In the genomic region with DNA sequence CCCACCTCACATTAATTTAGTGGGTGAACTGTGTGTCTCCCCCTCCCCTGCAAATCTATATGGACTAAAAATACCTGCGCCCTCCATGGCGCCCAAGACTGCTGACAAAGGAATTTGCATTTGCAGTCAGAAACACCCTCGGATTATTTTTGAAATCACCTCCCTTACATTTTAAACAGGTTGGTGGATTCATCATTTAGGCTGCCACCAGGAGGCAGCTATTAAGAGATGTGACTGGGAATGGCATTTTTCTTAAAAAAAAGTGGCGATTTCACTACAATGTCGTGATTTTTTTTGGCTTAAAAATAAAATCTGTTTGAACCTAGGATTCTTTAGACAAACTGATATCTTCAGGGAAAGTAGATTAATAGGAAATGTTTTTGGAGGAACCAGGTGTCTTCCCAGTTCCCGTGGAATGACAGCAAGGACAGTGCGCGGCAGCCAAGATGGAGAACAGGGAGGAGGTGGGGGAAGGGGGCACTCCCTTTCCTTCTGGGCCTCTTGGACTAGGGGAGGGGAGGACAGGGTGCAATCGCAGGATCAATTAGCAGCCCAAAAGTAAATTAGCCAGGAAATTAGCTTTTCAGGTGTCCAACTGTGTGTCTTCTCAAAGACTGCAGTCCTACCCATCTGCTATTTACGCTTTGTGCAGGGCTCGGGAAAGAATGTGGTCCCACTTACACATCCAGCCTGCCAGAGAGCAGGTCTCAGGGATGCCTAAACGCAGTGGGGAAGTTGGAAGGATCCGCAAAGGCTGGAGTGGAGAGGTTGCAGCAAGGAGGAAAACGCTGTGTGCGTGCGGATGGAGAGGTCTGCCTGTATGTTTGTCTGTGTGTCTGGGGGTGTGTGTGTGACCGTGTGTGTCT, we compare ENCODE assay signal across 22 cellular contexts.
DNase-seq lines count a peak whose midpoint lies in the region; ATAC-seq, FAIRE-seq and TF ChIP-seq lines count a peak whose summit lies in the region.
"Had no signal": no experiment of that assay in that cellular context is flagged by ENCODE, and none has a peak within 500 bp of the region (broad histone marks: within the 10 kb centered on the region; RNA-seq: fewer than 3 reads in every experiment).

No MANE protein-coding gene starts in this region.

- H3K27me3 ChIP-seq in SK-N-SH (ENCODE audit: insufficient read depth) (no peaks in the 10 kb centered on the region), iPS-20b (ENCODE audit: insufficient read depth, low read length) (no peaks in the 10 kb centered on the region), pancreas (no peaks in the 10 kb centered on the region), left lung (no peaks in the 10 kb centered on the region)
- H3K27me3 ChIP-seq: BLaER1 treated with 17β-estradiol and CSF1 and Interleukin-3, amounts not matched to agents 10 nM and 100 nM; body of pancreas had no signal

- H3K4me2 ChIP-seq in SK-N-SH: no peak overlapping the region

- H3K4me3 ChIP-seq in SK-N-SH (ENCODE audit: low read depth in 2 of 2, low read length in 1 of 2) (no peak overlapping the region), iPS-20b (ENCODE audit: low read length) (no peak overlapping the region), pancreas (no peak overlapping the region), left lung (no peak overlapping the region)
- H3K4me3 ChIP-seq: BLaER1 treated with 17β-estradiol and CSF1 and Interleukin-3, amounts not matched to agents 10 nM and 100 nM; body of pancreas; GM12878; heart left ventricle; lower lobe of right lung had no signal

- no peaks in the 10 kb centered on the region for H3K79me2 ChIP-seq in SK-N-SH (ENCODE audit: insufficient read depth)

- POLR2A ChIA-PET in SK-N-SH (lab: Yijun Ruan, JAX): no interaction called here

- CTCF ChIA-PET in SK-N-SH (lab: Yijun Ruan, JAX): interaction anchor here (0.6 to 7.1 kb wide), 24 partner anchors 16 to 1195 kb away, joined by 3 to 79 read pairs (median 4); no protein-coding TSS in a partner anchor

- no peak overlapping the region for H3K27ac ChIP-seq in SK-N-SH (ENCODE audit: low read depth in 2 of 2, low read length in 1 of 2)
- H3K27ac ChIP-seq in iPS-20b (ENCODE audit: low read length): peak overlapping the region; percentile 40
- H3K27ac ChIP-seq in pancreas: no peak overlapping the region
- H3K27ac ChIP-seq in left lung: no peak overlapping the region
- H3K27ac ChIP-seq: BLaER1 treated with 17β-estradiol and CSF1 and Interleukin-3, amounts not matched to agents 10 nM and 100 nM; body of pancreas; heart left ventricle; lower lobe of right lung had no signal

- H3F3A ChIP-seq in SK-N-SH (replicated peaks; ENCODE audit: insufficient read depth): no peaks in the 10 kb centered on the region

- no peak overlapping the region for H2AFZ ChIP-seq in SK-N-SH (ENCODE audit: low read depth)

- intact Hi-C loops in pancreas (cut with DNase I) (loop anchor here in 2 of 3 donors (5.0 to 10.0 kb wide), 2 partner anchors 158 to 166 kb away; no protein-coding TSS in a partner anchor), left lung (cut with DNase I) (loop anchor here in 1 of 2 donors (10.0 kb wide), 1 partner anchor 258 kb away; no protein-coding TSS in a partner anchor)

- H3K9ac ChIP-seq in SK-N-SH (no peak overlapping the region), iPS-20b (ENCODE audit: low read depth, low read length) (peak overlapping the region; percentile 32; the same call in 1 of the 2 replicates)
- H3K9ac ChIP-seq: BLaER1 treated with 17β-estradiol and CSF1 and Interleukin-3, amounts not matched to agents 10 nM and 100 nM had no signal

- no peak for FAIRE-seq in pancreas (lab: Jason Lieb, UNC)
- FAIRE-seq: A204.1 had no signal

- WGBS in SK-N-SH (ENCODE audit: low lambda C conversion rate): 82% methylated on average over 17 of the region's 17 CpGs
- 62 to 70% methylated on average over 17 of the region's 17 CpGs for WGBS in pancreas, 2 donors

- no peak for TF ChIP-seq RAD21 in SK-N-SH (IDR thresholded peaks at IDR 0.05; ENCODE audit: low read length)

- DNase-seq in SK-N-SH: no peak
- peak; percentile 75 for DNase-seq in cerebellum (ENCODE audit: low spot score)
- DNase-seq in pancreas: no peak
- no peak for DNase-seq in left lung
- DNase-seq: activated CD8-positive, alpha-beta memory T cell treated with anti-CD3 and anti-CD28 coated beads for 24 hours; T-helper 9 cell had no signal

- no peaks in the 10 kb centered on the region for H3K9me2 ChIP-seq in SK-N-SH

- peaks cover 0 to 12% of the 10 kb centered on the region in 2 experiments; a peak in 2 of 4 replicates for H3K4me1 ChIP-seq in SK-N-SH (ENCODE audit: control insufficient read depth in 1 of 2, insufficient read depth in 2 of 2, low read depth in 1 of 2, low read length in 1 of 2)
- H3K4me1 ChIP-seq in iPS-20b (ENCODE audit: insufficient read depth, low read length): peaks cover 41% of the 10 kb centered on the region
- H3K4me1 ChIP-seq in pancreas: no peaks in the 10 kb centered on the region
- H3K4me1 ChIP-seq in left lung: no peaks in the 10 kb centered on the region
- H3K4me1 ChIP-seq: body of pancreas, heart left ventricle, lower lobe of right lung had no signal

- no peaks in the 10 kb centered on the region for H3K9me3 ChIP-seq in SK-N-SH
- no peaks in the 10 kb centered on the region for H3K9me3 ChIP-seq in iPS-20b (ENCODE audit: insufficient read depth, low read depth, low read length)
- no peaks in the 10 kb centered on the region for H3K9me3 ChIP-seq in pancreas
- H3K9me3 ChIP-seq in left lung: no peaks in the 10 kb centered on the region
- H3K9me3 ChIP-seq: BLaER1 treated with 17β-estradiol and CSF1 and Interleukin-3, amounts not matched to agents 10 nM and 100 nM; body of pancreas; heart left ventricle; lower lobe of right lung had no signal

- no peaks in the 10 kb centered on the region for H3K36me3 ChIP-seq in SK-N-SH (replicated peaks in 1 of 2; ENCODE audit: control insufficient read depth in 1 of 2, insufficient read depth in 2 of 2, low read length in 1 of 2)
- H3K36me3 ChIP-seq in iPS-20b (ENCODE audit: insufficient read depth, low read depth, low read length): no peaks in the 10 kb centered on the region
- H3K36me3 ChIP-seq in pancreas: no peaks in the 10 kb centered on the region
- no peaks in the 10 kb centered on the region for H3K36me3 ChIP-seq in left lung
- H3K36me3 ChIP-seq: BLaER1 treated with 17β-estradiol and CSF1 and Interleukin-3, amounts not matched to agents 10 nM and 100 nM; heart left ventricle; lower lobe of right lung had no signal

- TF ChIP-seq EP300 in SK-N-SH (IDR thresholded peaks at IDR 0.05; ENCODE audit: borderline replicate concordance in 1 of 2, low read depth in 1 of 2, low read length in 1 of 2): no peak

- peak; percentile 48 for TF ChIP-seq CTCF in SK-N-SH (IDR thresholded peaks at IDR 0.05)
- TF ChIP-seq CTCF in pancreas (IDR thresholded peaks at IDR 0.05): no peak
- no peak for TF ChIP-seq CTCF in left lung (IDR thresholded peaks at IDR 0.05)

- ATAC-seq in SK-N-SH treated with all-trans-retinoic acid at 6 μM for 48 hours: no peak
- ATAC-seq in pancreas: no peak
- no peak for ATAC-seq in left lung
- ATAC-seq in GM18520 (IDR thresholded peaks at IDR 0.05; ENCODE audit: unreplicated experiment): no peak
- ATAC-seq in HG03571 (IDR thresholded peaks at IDR 0.05; ENCODE audit: unreplicated experiment): no peak
- ATAC-seq: activated CD4-positive, CD25-positive, alpha-beta regulatory T cell treated with anti-CD3 and anti-CD28 coated beads, Interleukin-2, amount 50 U/mL, for 24 hours; activated naive CD4-positive, alpha-beta T cell treated with anti-CD3 and anti-CD28 coated beads, Interleukin-2, amount 50 U/mL, for 72 hours; activated T-cell treated with anti-CD3 and anti-CD28 coated beads, Interleukin-2, amount 50 U/mL, for 72 hours; esophagus mucosa; HCT116; stimulated activated naive CD8-positive, alpha-beta T cell treated with anti-CD3 and anti-CD28 coated beads, Interleukin-15, amount 100 ng/mL, for 72 hours had no signal

- H4K20me1 ChIP-seq in SK-N-SH (ENCODE audit: insufficient read depth): no peaks in the 10 kb centered on the region
- H4K20me1 ChIP-seq: BLaER1 treated with 17β-estradiol and CSF1 and Interleukin-3, amounts not matched to agents 10 nM and 100 nM had no signal

TF ChIP-seq in SK-N-SH, 30 proteins besides CTCF, POLR2A, EP300 and RAD21 (continues in another document):
- TF ChIP-seq SMC3 (IDR thresholded peaks at IDR 0.05; ENCODE audit: low read depth, low read length): no peak
- TF ChIP-seq, protein P1, sequence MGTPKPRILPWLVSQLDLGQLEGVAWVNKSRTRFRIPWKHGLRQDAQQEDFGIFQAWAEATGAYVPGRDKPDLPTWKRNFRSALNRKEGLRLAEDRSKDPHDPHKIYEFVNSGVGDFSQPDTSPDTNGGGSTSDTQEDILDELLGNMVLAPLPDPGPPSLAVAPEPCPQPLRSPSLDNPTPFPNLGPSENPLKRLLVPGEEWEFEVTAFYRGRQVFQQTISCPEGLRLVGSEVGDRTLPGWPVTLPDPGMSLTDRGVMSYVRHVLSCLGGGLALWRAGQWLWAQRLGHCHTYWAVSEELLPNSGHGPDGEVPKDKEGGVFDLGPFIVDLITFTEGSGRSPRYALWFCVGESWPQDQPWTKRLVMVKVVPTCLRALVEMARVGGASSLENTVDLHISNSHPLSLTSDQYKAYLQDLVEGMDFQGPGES (IDR thresholded peaks at IDR 0.05; ENCODE audit: low read depth, low read length): no peak
- no peak for TF ChIP-seq RCOR1 (IDR thresholded peaks at IDR 0.05; ENCODE audit: low read length)
- no peak for TF ChIP-seq GABPA (IDR thresholded peaks at IDR 0.05; ENCODE audit: low read depth)
- no peak for TF ChIP-seq TEAD4 (IDR thresholded peaks at IDR 0.05; ENCODE audit: borderline replicate concordance, insufficient read depth)
- TF ChIP-seq NRF1 (IDR thresholded peaks at IDR 0.05; ENCODE audit: low read depth, low read length): no peak
- no peak for TF ChIP-seq TCF12 (IDR thresholded peaks at IDR 0.05)

TF ChIP-seq in SK-N-SH treated with all-trans-retinoic acid at 6 μM for 48 hours, 23 proteins besides CTCF, POLR2A, EP300 and RAD21 (continues in another document):
- TF ChIP-seq TOX (CRISPR knock-in tag; IDR thresholded peaks at IDR 0.05; ENCODE audit: borderline replicate concordance) (no peak), ZFP3 (CRISPR knock-in tag; IDR thresholded peaks at IDR 0.05) (no peak), ZNF8 (CRISPR knock-in tag; IDR thresholded peaks at IDR 0.05) (no peak), CSDC2 (CRISPR knock-in tag; IDR thresholded peaks at IDR 0.05) (no peak), ISL1 (CRISPR knock-in tag; IDR thresholded peaks at IDR 0.05) (no peak)
- TF ChIP-seq, protein P2, sequence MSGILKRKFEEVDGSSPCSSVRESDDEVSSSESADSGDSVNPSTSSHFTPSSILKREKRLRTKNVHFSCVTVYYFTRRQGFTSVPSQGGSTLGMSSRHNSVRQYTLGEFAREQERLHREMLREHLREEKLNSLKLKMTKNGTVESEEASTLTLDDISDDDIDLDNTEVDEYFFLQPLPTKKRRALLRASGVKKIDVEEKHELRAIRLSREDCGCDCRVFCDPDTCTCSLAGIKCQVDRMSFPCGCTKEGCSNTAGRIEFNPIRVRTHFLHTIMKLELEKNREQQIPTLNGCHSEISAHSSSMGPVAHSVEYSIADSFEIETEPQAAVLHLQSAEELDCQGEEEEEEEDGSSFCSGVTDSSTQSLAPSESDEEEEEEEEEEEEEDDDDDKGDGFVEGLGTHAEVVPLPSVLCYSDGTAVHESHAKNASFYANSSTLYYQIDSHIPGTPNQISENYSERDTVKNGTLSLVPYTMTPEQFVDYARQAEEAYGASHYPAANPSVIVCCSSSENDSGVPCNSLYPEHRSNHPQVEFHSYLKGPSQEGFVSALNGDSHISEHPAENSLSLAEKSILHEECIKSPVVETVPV (CRISPR knock-in tag; IDR thresholded peaks at IDR 0.05): no peak
